8 cellular contexts compared by ENCODE assay signal in genomic region chr16:67936876-67937605, GRCh38. TPM values are rescaled to one million over a fixed set of nuclear protein-coding genes. Genes with fewer than 3 reads are reported as not detected.
DNase-seq lines count a peak whose midpoint lies in the region; ATAC-seq and TF ChIP-seq lines count a peak whose summit lies in the region.

No MANE protein-coding gene starts in this region.

- H3K4me1 Mint-ChIP-seq in T-helper 1 cell treated with Interleukin-12 subunit alpha and Interleukin-12 subunit beta and Interleukin-4 antibody, amounts not matched to agents 30 μg/mL and 1 μg/mL, for 36 hours (ENCODE audit: low read depth): peaks cover 40% of the 10 kb centered on the region
- H3K4me1 Mint-ChIP-seq in chondrocyte (ENCODE audit: low read depth): peaks cover 27% of the 10 kb centered on the region

- H3K4me3 ChIP-seq in mucosa of rectum (ENCODE audit: low read length in 2 of 2): peak overlapping the region; percentile 95 to 99
- peak overlapping the region; percentile 71 to 95 (median 91) for H3K4me3 ChIP-seq in subcutaneous abdominal adipose tissue (ENCODE audit: low read depth in 1 of 5, low read length in 5 of 5)

- H3K4me3 Mint-ChIP-seq in T-helper 1 cell treated with Interleukin-12 subunit alpha and Interleukin-12 subunit beta and Interleukin-4 antibody, amounts not matched to agents 30 μg/mL and 1 μg/mL, for 36 hours: peak overlapping the region; percentile 96
- peak overlapping the region; percentile 98 for H3K4me3 Mint-ChIP-seq in chondrocyte (ENCODE audit: unreplicated experiment)

- TF ChIP-seq CTCF in chondrocyte (IDR thresholded peaks at IDR 0.05): no peak

- no peaks in the 10 kb centered on the region for H3K27me3 Mint-ChIP-seq in T-helper 1 cell treated with Interleukin-12 subunit alpha and Interleukin-12 subunit beta and Interleukin-4 antibody, amounts not matched to agents 30 μg/mL and 1 μg/mL, for 36 hours (ENCODE audit: low read depth)
- H3K27me3 Mint-ChIP-seq in chondrocyte (ENCODE audit: low read depth): no peaks in the 10 kb centered on the region

- peak overlapping the region; percentile 93 for H3K27ac Mint-ChIP-seq in T-helper 1 cell treated with Interleukin-12 subunit alpha and Interleukin-12 subunit beta and Interleukin-4 antibody, amounts not matched to agents 30 μg/mL and 1 μg/mL, for 36 hours
- peak overlapping the region; percentile 97 for H3K27ac Mint-ChIP-seq in chondrocyte (ENCODE audit: unreplicated experiment)

- no peaks in the 10 kb centered on the region for H3K9me3 Mint-ChIP-seq in T-helper 1 cell treated with Interleukin-12 subunit alpha and Interleukin-12 subunit beta and Interleukin-4 antibody, amounts not matched to agents 30 μg/mL and 1 μg/mL, for 36 hours
- H3K9me3 Mint-ChIP-seq in chondrocyte (ENCODE audit: low read depth): no peaks in the 10 kb centered on the region

- H3K27me3 ChIP-seq in mucosa of rectum (ENCODE audit: control insufficient read depth in 2 of 2, insufficient read depth in 2 of 2, low read length in 2 of 2): no peaks in the 10 kb centered on the region
- no peaks in the 10 kb centered on the region for H3K27me3 ChIP-seq in subcutaneous abdominal adipose tissue (ENCODE audit: control insufficient read depth in 5 of 5, insufficient read depth in 4 of 5, low read length in 5 of 5)

- peaks cover 33% of the 10 kb centered on the region for H3K36me3 Mint-ChIP-seq in T-helper 1 cell treated with Interleukin-12 subunit alpha and Interleukin-12 subunit beta and Interleukin-4 antibody, amounts not matched to agents 30 μg/mL and 1 μg/mL, for 36 hours (ENCODE audit: low read depth)
- H3K36me3 Mint-ChIP-seq in chondrocyte (ENCODE audit: low read depth): peaks cover 8% of the 10 kb centered on the region

- DNase-seq in A172 (ENCODE audit: low spot score): peak; percentile 49
- DNase-seq in chondrocyte (ENCODE audit: low spot score): no peak
- DNase-seq in NCI-H2081 treated with DMSO at 0.1 percent for 48 hours (lab: John Stamatoyannopoulos, UW): no peak

- H3K27ac ChIP-seq in mucosa of rectum (ENCODE audit: low read depth in 2 of 2, low read length in 2 of 2) (peak overlapping the region; percentile 94 to 96), subcutaneous abdominal adipose tissue (ENCODE audit: low read depth, low read length) (peak overlapping the region; percentile 89)

- H3K4me1 ChIP-seq in mucosa of rectum (ENCODE audit: control insufficient read depth in 2 of 2, insufficient read depth in 2 of 2, low read length in 2 of 2) (peaks cover 23 to 26% of the 10 kb centered on the region in 2 donors), subcutaneous abdominal adipose tissue (ENCODE audit: control insufficient read depth in 5 of 5, insufficient read depth in 5 of 5, low read length in 5 of 5) (peaks cover 5 to 36% (median 28%) of the 10 kb centered on the region in 5 donors)

- no peaks in the 10 kb centered on the region for H3K9me3 ChIP-seq in mucosa of rectum (ENCODE audit: control insufficient read depth in 2 of 2, low read length in 2 of 2)
- no peaks in the 10 kb centered on the region for H3K9me3 ChIP-seq in subcutaneous abdominal adipose tissue (ENCODE audit: control insufficient read depth in 5 of 5, low read length in 5 of 5)

- H3K9ac ChIP-seq in mucosa of rectum (ENCODE audit: low read depth in 1 of 2, low read length in 2 of 2) (peak overlapping the region; percentile 98), subcutaneous abdominal adipose tissue (ENCODE audit: low read length in 5 of 5) (peak overlapping the region; percentile 81 to 90 (median 88))

- ATAC-seq in GM18517 (IDR thresholded peaks at IDR 0.05; ENCODE audit: unreplicated experiment) (peak; percentile 69), HG03108 (IDR thresholded peaks at IDR 0.05; ENCODE audit: unreplicated experiment) (peak; percentile 58)

- H3K36me3 ChIP-seq in mucosa of rectum (ENCODE audit: control insufficient read depth in 2 of 2, insufficient read depth in 2 of 2, low read length in 2 of 2): peaks cover 17 to 25% of the 10 kb centered on the region in 2 donors
- peaks cover 0 to 43% (median 31%) of the 10 kb centered on the region in 5 donors for H3K36me3 ChIP-seq in subcutaneous abdominal adipose tissue (ENCODE audit: control insufficient read depth in 5 of 5, insufficient read depth in 5 of 5, low read length in 5 of 5)

RNA-seq across cellular contexts. Expression of gene PSMB10, which starts 0.4 kb away (rescaled TPM):
- 27.9 and 28.8 TPM in 2 replicates for total RNA-seq in A172 (2014; rRNA removed; shearing (Covaris generic))
- 30.1 to 43.2 TPM (median 33.9 TPM) in 3 replicates for total RNA-seq in chondrocyte

RNA-seq across cellular contexts. Expression of gene CTRL, which starts 5.4 kb away (rescaled TPM):
- total RNA-seq in A172 (2014; rRNA removed; shearing (Covaris generic)): 0.33 and 0.96 TPM in 2 replicates
- not detected in 3 replicates for total RNA-seq in chondrocyte

RNA-seq across cellular contexts. Expression of gene LCAT, which starts 6.9 kb away (rescaled TPM):
- total RNA-seq in A172 (2014; rRNA removed; shearing (Covaris generic)): 4.9 and 16.7 TPM in 2 replicates
- 35.8 to 43.1 TPM (median 38.2 TPM) in 3 replicates for total RNA-seq in chondrocyte

RNA-seq across cellular contexts. Expression of gene SLC12A4, which starts 31.4 kb away (rescaled TPM):
- 25.1 and 26.6 TPM in 2 replicates for total RNA-seq in A172 (2014; rRNA removed; shearing (Covaris generic))
- total RNA-seq in chondrocyte: 117 to 138 TPM (median 132 TPM) in 3 replicates

RNA-seq across cellular contexts. Expression of gene DPEP3, which starts 43.3 kb away (rescaled TPM):
- not detected in 2 replicates for total RNA-seq in A172 (2014; rRNA removed; shearing (Covaris generic))
- total RNA-seq in chondrocyte: not detected in 3 replicates
